In the genomic region with DNA sequence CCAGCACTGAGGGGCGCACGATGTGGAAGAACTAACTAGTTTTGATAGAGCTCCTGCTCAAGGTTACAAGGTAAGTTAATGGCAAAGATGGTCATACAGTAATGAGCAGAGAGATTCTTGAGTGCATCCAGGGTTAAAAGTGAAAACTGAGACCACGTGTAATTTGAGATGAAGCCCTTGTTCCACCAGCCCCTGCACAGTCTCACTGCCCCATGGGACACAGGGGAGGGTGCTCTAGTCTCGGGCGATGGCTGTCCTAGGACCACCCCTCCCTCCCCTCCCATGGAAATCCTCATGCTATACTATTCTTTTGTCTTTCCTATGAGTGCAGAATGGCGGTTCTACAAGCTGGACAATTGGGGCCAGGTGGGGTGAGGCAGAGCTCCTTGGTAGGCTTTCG, we compare ENCODE assay signal across 18 cellular contexts. TPM values are rescaled to one million over a fixed set of nuclear protein-coding genes. Genes with fewer than 3 reads are reported as not detected.
DNase-seq lines count a peak whose midpoint lies in the region; ATAC-seq and TF ChIP-seq lines count a peak whose summit lies in the region.
"Had no signal": no experiment of that assay in that cellular context is flagged by ENCODE, and none has a peak within 500 bp of the region (broad histone marks: within the 10 kb centered on the region; RNA-seq: fewer than 3 reads in every experiment).

No MANE protein-coding gene starts in this region.

- H2AFZ ChIP-seq in osteoblast (ENCODE audit: low read length): no peak overlapping the region
- H2AFZ ChIP-seq: hepatocyte had no signal

- H3K4me1 Mint-ChIP-seq in IgD-negative memory B cell: peaks cover 10 to 19% (median 11%) of the 10 kb centered on the region in 3 donors

- H3K4me3 ChIP-seq in ascending aorta: no peak overlapping the region
- H3K4me3 ChIP-seq in osteoblast (ENCODE audit: insufficient read depth, low read length): no peak overlapping the region
- no peak overlapping the region for H3K4me3 ChIP-seq in mucosa of descending colon
- H3K4me3 ChIP-seq: hepatocyte, Peyer's patch had no signal

- H3K36me3 ChIP-seq in ascending aorta (no peaks in the 10 kb centered on the region), osteoblast (ENCODE audit: insufficient read depth, low read length) (peaks cover 8% of the 10 kb centered on the region), mucosa of descending colon (ENCODE audit: low read depth) (no peaks in the 10 kb centered on the region)
- H3K36me3 ChIP-seq: Peyer's patch had no signal

- H3K27me3 Mint-ChIP-seq in IgD-negative memory B cell: no peaks in the 10 kb centered on the region

- H3K27ac Mint-ChIP-seq in IgD-negative memory B cell: peak overlapping the region in 1 of 3 donors; percentile 57

- H3K9me3 ChIP-seq in ascending aorta: no peaks in the 10 kb centered on the region
- no peaks in the 10 kb centered on the region for H3K9me3 ChIP-seq in osteoblast (ENCODE audit: low read depth, low read length)
- H3K9me3 ChIP-seq in mucosa of descending colon: no peaks in the 10 kb centered on the region
- H3K9me3 ChIP-seq: Peyer's patch had no signal

- H3K27me3 ChIP-seq in ascending aorta: no peaks in the 10 kb centered on the region
- H3K27me3 ChIP-seq in osteoblast (ENCODE audit: insufficient read depth, low read length): no peaks in the 10 kb centered on the region
- H3K27me3 ChIP-seq: hepatocyte, Peyer's patch had no signal

- H3K4me1 ChIP-seq in ascending aorta (peaks cover 16 to 28% of the 10 kb centered on the region in 2 donors), osteoblast (ENCODE audit: insufficient read depth, low read length) (peaks cover 41% of the 10 kb centered on the region), mucosa of descending colon (ENCODE audit: low read depth) (no peaks in the 10 kb centered on the region)

- peak overlapping the region in 3 of 4 donors; percentile 34 to 88 (median 83) for H3K4me3 Mint-ChIP-seq in IgD-negative memory B cell

- peaks cover 46% of the 10 kb centered on the region for H3K79me2 ChIP-seq in osteoblast (ENCODE audit: insufficient read depth, low read length)

- ATAC-seq in mucosa of descending colon (no peak), HG02884 (IDR thresholded peaks at IDR 0.05; ENCODE audit: unreplicated experiment) (no peak), GM19452 (IDR thresholded peaks at IDR 0.05; ENCODE audit: unreplicated experiment) (no peak)

- no peaks in the 10 kb centered on the region for H3K9me3 Mint-ChIP-seq in IgD-negative memory B cell

- TF ChIP-seq CTCF in ascending aorta (IDR thresholded peaks at IDR 0.05) (no peak), osteoblast (IDR thresholded peaks at IDR 0.05; ENCODE audit: extremely low read depth, low read depth, low read length) (no peak), mucosa of descending colon (IDR thresholded peaks at IDR 0.05) (no peak)

- DNase-seq in NCI-H2107 treated with DMSO at 0.1 percent for 48 hours (lab: John Stamatoyannopoulos, UW; ENCODE audit: unreplicated experiment): peak; percentile 41
- DNase-seq in NCI-H2107 (lab: John Stamatoyannopoulos, UW): no peak
- no peak for DNase-seq in ascending aorta (ENCODE audit: low spot score in 2 of 2)
- peak; percentile 74 for DNase-seq in osteoblast (ENCODE audit: insufficient read length, low spot score, missing footprints)
- no peak for DNase-seq in mucosa of descending colon
- DNase-seq: 8988T; activated CD8-positive, alpha-beta memory T cell treated with anti-CD3 and anti-CD28 coated beads, Interleukin-2, amount 50 U/mL, for 48 hours; DMS153; Peyer's patch; T-helper 9 cell had no signal

- no peak overlapping the region for H3K4me2 ChIP-seq in osteoblast (ENCODE audit: insufficient read depth, low read length)

- intact Hi-C loops in ascending aorta (cut with DNase I) (loop anchor here (5.0 kb wide), 1 partner anchor 573 kb away; the partner anchor contains the start of genes HCFC1 and TMEM187), mucosa of descending colon (cut with DNase I, micrococcal nuclease) (no loop called here)

- H3K36me3 Mint-ChIP-seq in IgD-negative memory B cell: no peaks in the 10 kb centered on the region

- H3K27ac ChIP-seq in ascending aorta (peak overlapping the region; percentile 34 to 92), osteoblast (ENCODE audit: low read depth, low read length) (no peak overlapping the region)
- H3K27ac ChIP-seq: hepatocyte, Peyer's patch had no signal

- peaks cover 3% of the 10 kb centered on the region for H4K20me1 ChIP-seq in osteoblast (ENCODE audit: insufficient read depth, low read length)

RNA-seq across cellular contexts. Expression of gene G6PD, which starts 1.8 kb away (rescaled TPM):
- polyA plus RNA-seq in IgD-negative memory B cell: 4.8 TPM
- total RNA-seq in ascending aorta (89.7 TPM), osteoblast (88.7 and 91.3 TPM in 2 replicates), mucosa of descending colon (10 to 100 TPM; 28.0 to 34.4 (median 33.9) TPM)

RNA-seq across cellular contexts. Expression of gene IKBKG, which starts 2.5 kb away (rescaled TPM):
- polyA plus RNA-seq in IgD-negative memory B cell: 37.3 TPM
- total RNA-seq in ascending aorta (37.5 TPM), osteoblast (16.8 and 18.5 TPM in 2 replicates), mucosa of descending colon (10 to 100 TPM; 26.7 to 36.3 (median 30.3) TPM)

RNA-seq across cellular contexts. Expression of gene FAM3A, which starts 28.9 kb away (rescaled TPM):
- polyA plus RNA-seq in IgD-negative memory B cell: 23.6 TPM
- total RNA-seq in ascending aorta: 69.9 TPM
- 20.6 and 21.4 TPM in 2 replicates for total RNA-seq in osteoblast
- total RNA-seq in mucosa of descending colon: 10 to 100 TPM; 52.5 to 75.6 (median 64.8) TPM

RNA-seq across cellular contexts. Expression of gene CTAG1A, which starts 40.0 kb away (rescaled TPM):
- polyA plus RNA-seq in IgD-negative memory B cell: not detected
- total RNA-seq in ascending aorta (not detected), osteoblast (not detected in 2 replicates), mucosa of descending colon (not detected)
- total RNA-seq: bronchial epithelial cell, hepatocyte, lung microvascular endothelial cell, Peyer's patch, pulmonary artery endothelial cell, subcutaneous adipose tissue had no signal
- polyA plus RNA-seq: hepatocyte had no signal

RNA-seq across cellular contexts. Expression of gene SLC10A3, which starts 54.5 kb away (rescaled TPM):
- polyA plus RNA-seq in IgD-negative memory B cell: 54.9 TPM
- total RNA-seq in ascending aorta (66.2 TPM), osteoblast (34.5 and 36.2 TPM in 2 replicates), mucosa of descending colon (10 to 100 TPM; 26.2 to 30.6 (median 28.0) TPM)

Comparison
In these comparisons a context has a peak if more than half of its experiments do, and no peak if none do; other contexts are left out.
1. DNase-seq: peak in NCI-H2107 treated with DMSO at 0.1 percent for 48 hours (single experiment) and osteoblast (single experiment); none in NCI-H2107 (single experiment), ascending aorta (0 of 2) and mucosa of descending colon (0 of 3).